20 cellular contexts compared by ENCODE assay signal in the genomic region with DNA sequence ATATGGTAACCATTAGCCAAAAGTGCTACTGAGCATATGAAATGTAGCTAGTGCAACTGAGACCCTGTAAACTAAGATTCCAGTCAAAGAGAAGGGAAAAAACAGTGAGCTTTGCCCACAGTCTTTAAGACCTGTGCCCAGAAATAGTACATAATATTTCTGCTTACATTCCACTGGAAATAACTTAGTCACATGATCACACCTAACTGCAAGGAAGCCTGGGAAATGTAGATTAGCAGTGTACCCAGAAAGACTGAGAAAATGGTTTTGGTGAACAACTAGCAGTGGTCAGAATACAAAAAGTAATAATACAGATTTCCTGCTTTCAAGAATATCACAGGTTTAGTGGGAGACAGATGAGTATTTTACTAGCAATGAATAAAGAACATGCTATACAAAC. TPM values are rescaled to one million over a fixed set of nuclear protein-coding genes. Genes with fewer than 3 reads are reported as not detected.
A peak's percentile ranks its signal among the peaks of the same experiment; 100 is the strongest.
DNase-seq lines count a peak whose midpoint lies in the region; ATAC-seq and TF ChIP-seq lines count a peak whose summit lies in the region.
"Had no signal": no experiment of that assay in that cellular context is flagged by ENCODE, and none has a peak within 500 bp of the region (broad histone marks: within the 10 kb centered on the region; RNA-seq: fewer than 3 reads in every experiment).

No MANE protein-coding gene starts in this region.

- H3K79me2 ChIP-seq in PC-9 (ENCODE audit: low read depth): no peaks in the 10 kb centered on the region

- H4K20me1 ChIP-seq in PC-9 (ENCODE audit: insufficient read depth): no peaks in the 10 kb centered on the region
- H4K20me1 ChIP-seq: BLaER1 had no signal

- peaks cover 7% of the 10 kb centered on the region for H3K9me3 Mint-ChIP-seq in activated naive CD4-positive, alpha-beta T cell treated with anti-CD3 and anti-CD28 coated beads for 36 hours
- H3K9me3 Mint-ChIP-seq in immature natural killer cell: no peaks in the 10 kb centered on the region
- H3K9me3 Mint-ChIP-seq in stimulated activated effector memory CD8-positive, alpha-beta T cell treated with anti-CD3 and anti-CD28 coated beads, Interleukin-12 subunit alpha, Interleukin-12 subunit beta, amount 100 ng/mL, for 72 hours: no peaks in the 10 kb centered on the region

- H3K4me3 ChIP-seq in PC-9: no peak overlapping the region
- H3K4me3 ChIP-seq: BLaER1 had no signal

- no peaks in the 10 kb centered on the region for H3K9me2 ChIP-seq in PC-9 (ENCODE audit: insufficient read depth)

- H3K4me1 Mint-ChIP-seq in activated naive CD4-positive, alpha-beta T cell treated with anti-CD3 and anti-CD28 coated beads for 36 hours (ENCODE audit: low read depth): peaks cover 20% of the 10 kb centered on the region
- H3K4me1 Mint-ChIP-seq in immature natural killer cell: peaks cover 12 to 29% of the 10 kb centered on the region in 2 donors
- H3K4me1 Mint-ChIP-seq in stimulated activated effector memory CD8-positive, alpha-beta T cell treated with anti-CD3 and anti-CD28 coated beads, Interleukin-12 subunit alpha, Interleukin-12 subunit beta, amount 100 ng/mL, for 72 hours: peaks cover 6% of the 10 kb centered on the region

- H3K27ac ChIP-seq in PC-9: no peak overlapping the region
- no peak overlapping the region for H3K27ac ChIP-seq in caudate nucleus (ENCODE audit: low read depth, low read length)
- H3K27ac ChIP-seq: BLaER1 had no signal

- TF ChIP-seq CTCF in PC-9 (conservative IDR thresholded peaks at IDR 0.05): no peak

- no peak overlapping the region for H3K4me2 ChIP-seq in PC-9
- H3K4me2 ChIP-seq: BLaER1 had no signal

- POLR2A ChIA-PET in PC-9 (lab: Charles Lee; ENCODE audit: unreplicated experiment): no interaction called here

- H3F3A ChIP-seq in PC-9 (ENCODE audit: insufficient read depth, low read depth): peaks cover 22% of the 10 kb centered on the region; the same call in 1 of the 2 replicates

- no peak for ATAC-seq in stimulated activated effector memory CD8-positive, alpha-beta T cell treated with anti-CD3 and anti-CD28 coated beads, Interleukin-12 subunit alpha, Interleukin-12 subunit beta, amount 100 ng/mL, for 72 hours
- ATAC-seq: HCT116 had no signal

- H3K9me3 ChIP-seq in PC-9 (ENCODE audit: insufficient read depth, low read depth): no peaks in the 10 kb centered on the region

- no TSS peak for BruUV-seq in PC-9 (replicated peaks; lab: Mats Ljungman, UMichigan)

- DNase-seq in activated naive CD4-positive, alpha-beta T cell treated with anti-CD3 and anti-CD28 coated beads for 36 hours: no peak
- DNase-seq in activated naive CD4-positive, alpha-beta T cell (lab: John Stamatoyannopoulos, UW): no peak
- DNase-seq in PC-9 (no peak), immature natural killer cell (no peak), anterior cingulate cortex (lab: John Stamatoyannopoulos, UW) (no peak), caudate nucleus (lab: John Stamatoyannopoulos, UW) (no peak)
- DNase-seq in stimulated activated effector memory CD8-positive, alpha-beta T cell treated with anti-CD3 and anti-CD28 coated beads, Interleukin-12 subunit alpha, Interleukin-12 subunit beta, amount 100 ng/mL, for 72 hours (ENCODE audit: low spot score in 2 of 2): no peak
- DNase-seq in stimulated activated CD4-positive, alpha-beta T cell treated with anti-CD3 and anti-CD28 coated beads, Interleukin-4, amount 100 ng/mL, for 4 hours: no peak
- DNase-seq: 8988T; CD8-positive, alpha-beta memory T cell; DMS79 treated with DMSO at 0.1 percent for 48 hours; Karpas-422; NCI-H1105; NCI-H1694; NCI-H2107; NCI-H2227 treated with DMSO at 0.1 percent for 48 hours; NCI-H524; SHP77 had no signal

- H3K36me3 ChIP-seq in PC-9 (ENCODE audit: low read depth): no peaks in the 10 kb centered on the region
- H3K36me3 ChIP-seq: BLaER1 had no signal

- no peaks in the 10 kb centered on the region for H3K27me3 Mint-ChIP-seq in activated naive CD4-positive, alpha-beta T cell treated with anti-CD3 and anti-CD28 coated beads for 36 hours (ENCODE audit: low read depth)
- peaks cover 0 to 4% (median 0%) of the 10 kb centered on the region in 3 donors for H3K27me3 Mint-ChIP-seq in immature natural killer cell (ENCODE audit: low read depth in 3 of 3)
- H3K27me3 Mint-ChIP-seq: CD8-positive, alpha-beta memory T cell had no signal

- no peaks in the 10 kb centered on the region for H3K27me3 ChIP-seq in PC-9 (ENCODE audit: insufficient read depth, low read depth)
- H3K27me3 ChIP-seq: BLaER1 had no signal

- no peak overlapping the region for H3K4me3 Mint-ChIP-seq in activated naive CD4-positive, alpha-beta T cell treated with anti-CD3 and anti-CD28 coated beads for 36 hours
- H3K4me3 Mint-ChIP-seq in immature natural killer cell: peak overlapping the region in 1 of 5 donors; percentile 27
- H3K4me3 Mint-ChIP-seq in stimulated activated effector memory CD8-positive, alpha-beta T cell treated with anti-CD3 and anti-CD28 coated beads, Interleukin-12 subunit alpha, Interleukin-12 subunit beta, amount 100 ng/mL, for 72 hours: no peak overlapping the region

- CTCF ChIA-PET in activated naive CD4-positive, alpha-beta T cell treated with anti-CD3 and anti-CD28 coated beads for 36 hours (lab: Charles Lee): no interaction called here
- CTCF ChIA-PET in PC-9 (lab: Charles Lee): interaction anchor here (0.7 kb wide), 1 partner anchor 98 kb away, joined by 3 read pairs; no protein-coding TSS in a partner anchor

- no peaks in the 10 kb centered on the region for H3K36me3 Mint-ChIP-seq in activated naive CD4-positive, alpha-beta T cell treated with anti-CD3 and anti-CD28 coated beads for 36 hours (ENCODE audit: low read depth)
- H3K36me3 Mint-ChIP-seq in immature natural killer cell: no peaks in the 10 kb centered on the region
- no peaks in the 10 kb centered on the region for H3K36me3 Mint-ChIP-seq in stimulated activated effector memory CD8-positive, alpha-beta T cell treated with anti-CD3 and anti-CD28 coated beads, Interleukin-12 subunit alpha, Interleukin-12 subunit beta, amount 100 ng/mL, for 72 hours

- intact Hi-C loops in activated naive CD4-positive, alpha-beta T cell treated with anti-CD3 and anti-CD28 coated beads for 36 hours (cut with micrococcal nuclease): loop anchor here (2.0 kb wide), 1 partner anchor 53 kb away; no protein-coding TSS in a partner anchor
- intact Hi-C loops in PC-9 (cut with micrococcal nuclease; ENCODE audit: unreplicated experiment): no loop called here

- 0 out of 2 replicates have a peak overlapping the region, but pooled peaks have one; percentile 41 for H2AFZ ChIP-seq in PC-9

- peaks cover 12% of the 10 kb centered on the region for H3K4me1 ChIP-seq in PC-9 (replicated peaks; ENCODE audit: insufficient read depth)

- H3K27ac Mint-ChIP-seq in activated naive CD4-positive, alpha-beta T cell treated with anti-CD3 and anti-CD28 coated beads for 36 hours: peak overlapping the region; percentile 73
- H3K27ac Mint-ChIP-seq in immature natural killer cell: peak overlapping the region in 5 of 6 donors; percentile 13 to 38 (median 33)
- H3K27ac Mint-ChIP-seq in stimulated activated effector memory CD8-positive, alpha-beta T cell treated with anti-CD3 and anti-CD28 coated beads, Interleukin-12 subunit alpha, Interleukin-12 subunit beta, amount 100 ng/mL, for 72 hours: peak overlapping the region; percentile 32

RNA-seq across cellular contexts. Expression of gene CPLANE1, which starts 2.5 kb away (rescaled TPM):
- 1 to 10 TPM; 3.6 to 5.2 TPM for total RNA-seq in activated naive CD4-positive, alpha-beta T cell treated with anti-CD3 and anti-CD28 coated beads for 36 hours
- total RNA-seq in PC-9 (2021): 32.5 and 45.5 TPM in 2 replicates
- 1 to 10 TPM; 1.1 to 4.2 (median 2.0) TPM for polyA plus RNA-seq in immature natural killer cell
